8 cellular contexts compared by ENCODE assay signal in genomic region chr12:76820888-76821482, GRCh38. TPM values are rescaled to one million over a fixed set of nuclear protein-coding genes. Genes with fewer than 3 reads are reported as not detected.
DNase-seq lines count a peak whose midpoint lies in the region; ATAC-seq and TF ChIP-seq lines count a peak whose summit lies in the region.

No MANE protein-coding gene starts in this region.

- peak; percentile 60 for TF ChIP-seq RAD21 in HCT116 (IDR thresholded peaks at IDR 0.05; ENCODE audit: low read depth)

- no peaks in the 10 kb centered on the region for H3K9me3 ChIP-seq in HCT116 (ENCODE audit: control insufficient read depth in 1 of 2, insufficient read depth in 1 of 2, low read depth in 1 of 2, low read length in 2 of 2)

- ATAC-seq in HCT116 (peak; percentile 84), GM19328 (IDR thresholded peaks at IDR 0.05; ENCODE audit: unreplicated experiment) (no peak), HG03159 (IDR thresholded peaks at IDR 0.05; ENCODE audit: unreplicated experiment) (no peak)

- CTCF ChIA-PET in BJ (lab: Yijun Ruan, JAX) = interaction anchor here (0.6 to 1.8 kb wide), 20 partner anchors 9 to 686 kb away, joined by 3 to 9 read pairs (median 4); no protein-coding TSS in a partner anchor
- CTCF ChIA-PET in HCT116 (lab: Charles Lee) = interaction anchor here (0.8 to 2.1 kb wide), 13 partner anchors 9 to 199 kb away, joined by 3 to 10 read pairs (median 4); no protein-coding TSS in a partner anchor

- BruUV-seq in HCT116 (replicated peaks; lab: Mats Ljungman, UMichigan) = no TSS peak

- H3K27ac ChIP-seq in HCT116 (ENCODE audit: low read depth, low read length) = no peak overlapping the region

- intact Hi-C loops in HCT116 (cut with micrococcal nuclease) = no loop called here

- no peak overlapping the region for H3K9ac ChIP-seq in HCT116 (ENCODE audit: low read length)

- H3K27me3 ChIP-seq in BJ (ENCODE audit: control insufficient read depth, insufficient read depth, low read length) (no peaks in the 10 kb centered on the region), HCT116 (ENCODE audit: insufficient read depth, low read length) (no peaks in the 10 kb centered on the region)

- H2AFZ ChIP-seq in HCT116 (ENCODE audit: low read depth, low read length, poor library complexity, severe bottlenecking) = no peak overlapping the region

- TF ChIP-seq CTCF in BJ (IDR thresholded peaks at IDR 0.05; ENCODE audit: insufficient read depth, low read depth, low read length) (peak; percentile 84), HCT116 (IDR thresholded peaks at IDR 0.05 in 2 of 3, conservative IDR thresholded peaks at IDR 0.05 in 1 of 3; ENCODE audit: borderline replicate concordance in 1 of 3, insufficient read depth in 1 of 3, low read depth in 2 of 3, low read length in 2 of 3) (peak; percentile 41 to 84 (median 74); a peak in 5 of 6 replicates), type B pancreatic cell (conservative IDR thresholded peaks at IDR 0.05) (peak; percentile 76)

- RAD21 ChIA-PET in HCT116 (lab: Charles Lee; ENCODE audit: low non-redundant PET in 1 of 2, low total read pairs in 2 of 2, uncharacterized antibody in 2 of 2, unreplicated experiment in 2 of 2) = no interaction called here

- POLR2A ChIA-PET in BJ (lab: Charles Lee) (no interaction called here), HCT116 (lab: Charles Lee) (no interaction called here)

- no peaks in the 10 kb centered on the region for H4K20me1 ChIP-seq in HCT116 (ENCODE audit: insufficient read depth)

- no peaks in the 10 kb centered on the region for H3K27me3 Mint-ChIP-seq in type B pancreatic cell

- H3K4me1 ChIP-seq in HCT116 (ENCODE audit: control insufficient read depth in 1 of 2, insufficient read depth in 2 of 2, low read length in 2 of 2) = no peaks in the 10 kb centered on the region

- H3K9me2 ChIP-seq in HCT116 (ENCODE audit: insufficient read depth) = no peaks in the 10 kb centered on the region

- H3K4me2 ChIP-seq in HCT116 (ENCODE audit: low read length) = no peak overlapping the region

- H3K79me2 ChIP-seq in HCT116 (ENCODE audit: insufficient read depth, low read length) = no peaks in the 10 kb centered on the region

- no peak overlapping the region for H3K4me3 ChIP-seq in BJ (ENCODE audit: low read depth, low read length)
- no peak overlapping the region for H3K4me3 ChIP-seq in HCT116 (replicated peaks in 1 of 2; ENCODE audit: low read depth in 1 of 2, low read length in 2 of 2)

- H3K27ac Mint-ChIP-seq in type B pancreatic cell = no peak overlapping the region

- no peak for DNase-seq in BJ (ENCODE audit: low read depth)
- DNase-seq in HCT116 (ENCODE audit: low read depth, low spot score) = peak; percentile 7
- peak; percentile 22 for DNase-seq in SW480 (ENCODE audit: low spot score)
- DNase-seq in hepatic stellate cell (ENCODE audit: low spot score) = peak; percentile 29
- DNase-seq in type B pancreatic cell (ENCODE audit: extremely low spot score, unreplicated experiment) = no peak
- DNase-seq in activated T-cell treated with anti-CD3 and anti-CD28 coated beads for 4 hours = no peak

- H3K36me3 ChIP-seq in BJ (ENCODE audit: control insufficient read depth, insufficient read depth, low read length) = no peaks in the 10 kb centered on the region
- peaks cover 0 to under 1% of the 10 kb centered on the region in 2 experiments; a peak in 2 of 4 replicates for H3K36me3 ChIP-seq in HCT116 (ENCODE audit: control insufficient read depth in 1 of 2, insufficient read depth in 2 of 2, low read length in 2 of 2)

- no peak overlapping the region for H3K4me3 Mint-ChIP-seq in type B pancreatic cell

- H3K4me1 Mint-ChIP-seq in type B pancreatic cell (ENCODE audit: unreplicated experiment) = no peaks in the 10 kb centered on the region

- no peaks in the 10 kb centered on the region for H3K9me3 Mint-ChIP-seq in type B pancreatic cell

- no peaks in the 10 kb centered on the region for H3K36me3 Mint-ChIP-seq in type B pancreatic cell

- no peak for TF ChIP-seq POLR2A in HCT116 (IDR thresholded peaks at IDR 0.05; ENCODE audit: borderline replicate concordance, extremely low read depth, insufficient read depth, insufficient read length)

TF ChIP-seq in HCT116, 20 proteins besides CTCF, POLR2A, EP300 and RAD21:
- TF ChIP-seq ZNF274 (IDR thresholded peaks at IDR 0.05; ENCODE audit: low read depth, low read length) (no peak), JUND (IDR thresholded peaks at IDR 0.05) (no peak), MAX (IDR thresholded peaks at IDR 0.05) (no peak), ATF3 (IDR thresholded peaks at IDR 0.05) (no peak), POLR2AphosphoS5 (IDR thresholded peaks at IDR 0.05; ENCODE audit: low read depth, low read length) (no peak), REST (IDR thresholded peaks at IDR 0.05; ENCODE audit: low read depth) (no peak), ELF1 (IDR thresholded peaks at IDR 0.05; ENCODE audit: borderline replicate concordance, low read depth) (no peak), FOSL1 (IDR thresholded peaks at IDR 0.05; ENCODE audit: low read depth) (no peak), EZH2phosphoT487 (IDR thresholded peaks at IDR 0.05; ENCODE audit: borderline replicate concordance) (no peak), ZFX (IDR thresholded peaks at IDR 0.05) (no peak), EGR1 (IDR thresholded peaks at IDR 0.05; ENCODE audit: low read depth) (no peak)

RNA-seq across cellular contexts. Expression of gene ZDHHC17, which starts 57.1 kb away (rescaled TPM):
- polyA plus RNA-seq in BJ (2011; rRNA removed) = 34.5 and 51.1 TPM in 2 replicates
- polyA minus RNA-seq in BJ (2011; rRNA and poly(A)+ RNA removed) = 37.3 and 52.4 TPM in 2 replicates
- total RNA-seq in HCT116 (2021; ENCODE audit: unreplicated experiment) = 25.3 TPM
- 18.0 and 21.3 TPM in 2 replicates for polyA plus RNA-seq in HCT116 (2012)
- 20.1 and 42.5 TPM in 2 replicates for total RNA-seq in type B pancreatic cell (ENCODE audit: low replicate concordance)

RNA-seq across cellular contexts. Expression of gene CSRP2, which starts 57.8 kb away (rescaled TPM):
- polyA plus RNA-seq in BJ (2011; rRNA removed) = 81.6 and 99.2 TPM in 2 replicates
- polyA minus RNA-seq in BJ (2011; rRNA and poly(A)+ RNA removed) = 16.7 and 19.7 TPM in 2 replicates
- total RNA-seq in HCT116 (2021; ENCODE audit: unreplicated experiment) (36.1 TPM), type B pancreatic cell (ENCODE audit: low replicate concordance) (43.2 and 88.9 TPM in 2 replicates)
- polyA plus RNA-seq in HCT116 (2012) = 44.8 and 66.4 TPM in 2 replicates

Comparison
In these comparisons a context has a peak if more than half of its experiments do, and no peak if none do; other contexts are left out.
1. DNase-seq: peak in HCT116 (single experiment), SW480 (single experiment) and hepatic stellate cell (single experiment); none in BJ (single experiment), type B pancreatic cell (single experiment) and activated T-cell treated with anti-CD3 and anti-CD28 coated beads for 4 hours (single experiment).
2. Peak in every context shown above with its lines, with median percentiles within 50 percentile points of each other: CTCF ChIP-seq.